In genomic region chr6:84860954-84861353, GRCh38 we compare ENCODE assay signal across 31 cellular contexts.
"Had no signal": no experiment of that assay in that cellular context is flagged by ENCODE, and none has a peak within 500 bp of the region (broad histone marks: within the 10 kb centered on the region; RNA-seq: fewer than 3 reads in every experiment).

No MANE protein-coding gene starts in this region.

- H3K27ac ChIP-seq: colonic mucosa, esophagus squamous epithelium, heart right ventricle, left lung, ovary, psoas muscle, thoracic aorta, upper lobe of left lung had no signal

- FAIRE-seq: endometrium, islet of Langerhans, urothelium cell line had no signal

- H3K4me3 ChIP-seq: colonic mucosa, esophagus squamous epithelium, heart right ventricle, left lung, ovary, psoas muscle, smooth muscle cell, thoracic aorta, tibial nerve, upper lobe of left lung had no signal

- H3K4me1 ChIP-seq: colonic mucosa, esophagus squamous epithelium, heart right ventricle, left lung, psoas muscle, tibial nerve, upper lobe of left lung had no signal

- H3K27me3 ChIP-seq: colonic mucosa, esophagus squamous epithelium, heart right ventricle, left lung, ovary, tibial nerve, upper lobe of left lung had no signal

- H3K9me3 ChIP-seq: colonic mucosa, esophagus squamous epithelium, heart right ventricle, left lung, ovary, psoas muscle, thoracic aorta, tibial nerve, upper lobe of left lung had no signal

- DNase-seq: colonic mucosa; dermis blood vessel endothelial cell; effector memory CD8-positive, alpha-beta T cell; erythroblast; esophagus squamous epithelium; foreskin melanocyte; glutamatergic neuron; heart right ventricle; hippocampal formation; left cardiac atrium; left lung; naive thymus-derived CD8-positive, alpha-beta T cell; nephron progenitor cell; nucleus accumbens; ovary; posterior cingulate gyrus; psoas muscle; right cardiac atrium; stimulated activated CD4-positive, alpha-beta T cell treated with anti-CD3 and anti-CD28 coated beads, Interleukin-12 subunit alpha, Interleukin-12 subunit beta, amount 100 ng/mL, for 4 hours; stimulated activated CD4-positive, alpha-beta T cell treated with anti-CD3 and anti-CD28 coated beads, Interleukin-1b, Interleukin-23, amount 100 ng/mL, for 48 hours; stimulated activated CD4-positive, alpha-beta T cell treated with anti-CD3 and anti-CD28 coated beads, Interleukin-4, amount 100 ng/mL, for 1 hour; stimulated activated CD8-positive, alpha-beta memory T cell treated with anti-CD3 and anti-CD28 coated beads, Interleukin-4, amount 100 ng/mL, for 48 hours; stimulated activated naive CD4-positive, alpha-beta T cell; stimulated activated naive CD8-positive, alpha-beta T cell treated with anti-CD3 and anti-CD28 coated beads, Interleukin-15, amount 100 ng/mL, for 72 hours; upper lobe of left lung had no signal

- H3K36me3 ChIP-seq: colonic mucosa, esophagus squamous epithelium, heart right ventricle, left lung, ovary, thoracic aorta, tibial nerve, upper lobe of left lung had no signal

- H3K4me2 ChIP-seq: smooth muscle cell had no signal

- ATAC-seq: effector memory CD8-positive, alpha-beta T cell; heart right ventricle; left cardiac atrium; left lung; naive thymus-derived CD8-positive, alpha-beta T cell; psoas muscle; right cardiac atrium; stimulated activated naive CD8-positive, alpha-beta T cell treated with anti-CD3 and anti-CD28 coated beads, Interleukin-15, amount 100 ng/mL, for 72 hours had no signal
